12 cellular contexts compared by ENCODE assay signal in genomic region chr17:50059759-50060273, GRCh38. TPM values are rescaled to one million over a fixed set of nuclear protein-coding genes. Genes with fewer than 3 reads are reported as not detected.
DNase-seq lines count a peak whose midpoint lies in the region; ATAC-seq, FAIRE-seq and TF ChIP-seq lines count a peak whose summit lies in the region.
"Had no signal": no experiment of that assay in that cellular context is flagged by ENCODE, and none has a peak within 500 bp of the region (broad histone marks: within the 10 kb centered on the region; RNA-seq: fewer than 3 reads in every experiment).

No MANE protein-coding gene starts in this region.

- H3K23me2 ChIP-seq in H1 (ENCODE audit: low read depth, low read length), result peaks cover 15% of the 10 kb centered on the region

- ATAC-seq in activated naive CD4-positive, alpha-beta T cell treated with anti-CD3 and anti-CD28 coated beads, Interleukin-2, amount 50 U/mL, for 72 hours, result no peak

- no peak overlapping the region for H2BK20ac ChIP-seq in H1 (ENCODE audit: low read length)

- H4K20me1 ChIP-seq in H1 (replicated peaks in 1 of 2; ENCODE audit: control insufficient read depth in 1 of 2, insufficient read depth in 2 of 2, low read length in 2 of 2), result peaks cover 0 to 2% of the 10 kb centered on the region in 2 experiments

- H3K79me2 ChIP-seq in H1 (ENCODE audit: control insufficient read depth in 1 of 2, insufficient read depth in 2 of 2, low read length in 2 of 2), result no peaks in the 10 kb centered on the region

- peaks cover 2% of the 10 kb centered on the region; the same call in 1 of the 2 replicates for H3K79me1 ChIP-seq in H1 (ENCODE audit: low read depth, low read length)

- WGBS in H1 (ENCODE audit: extremely low coverage in 1 of 2, insufficient coverage in 1 of 2, insufficient read length in 1 of 2, insufficient replicate concordance in 2 of 2, low coverage in 1 of 2, low lambda C conversion rate in 2 of 2, missing lambda C conversion rate in 1 of 2), 2 experiments, result 70% methylated on average over 5 of the region's 5 CpGs; no CpG with 5 or more reads in 1 of the 2 experiments

- peak overlapping the region; percentile 76 for H3K27ac Mint-ChIP-seq in type B pancreatic cell
- H3K27ac Mint-ChIP-seq in activated naive CD4-positive, alpha-beta T cell treated with anti-CD3 and anti-CD28 coated beads, Interleukin-2, amount 50 U/mL, for 72 hours, result peak overlapping the region in 1 of 2 donors; percentile 30
- H3K27ac Mint-ChIP-seq: activated CD4-positive, alpha-beta memory T cell treated with anti-CD3 and anti-CD28 coated beads for 36 hours had no signal

- no peaks in the 10 kb centered on the region for H3K36me3 Mint-ChIP-seq in type B pancreatic cell
- peaks cover 0 to 5% of the 10 kb centered on the region in 2 donors for H3K36me3 Mint-ChIP-seq in activated naive CD4-positive, alpha-beta T cell treated with anti-CD3 and anti-CD28 coated beads, Interleukin-2, amount 50 U/mL, for 72 hours
- H3K36me3 Mint-ChIP-seq: activated CD4-positive, alpha-beta memory T cell treated with anti-CD3 and anti-CD28 coated beads for 36 hours had no signal

- no peak overlapping the region for H3K18ac ChIP-seq in H1 (ENCODE audit: extremely low read depth, low read length)

- no peak overlapping the region for H2AFZ ChIP-seq in H1 (ENCODE audit: low read length)

- TF ChIP-seq POLR2A in H1 (IDR thresholded peaks at IDR 0.05; ENCODE audit: control extremely low read depth in 1 of 2, low read depth in 2 of 2, low read length in 2 of 2), result no peak

- no peak overlapping the region for H2BK15ac ChIP-seq in H1 (ENCODE audit: low read length)

- H3K27me3 ChIP-seq in H1 (replicated peaks in 1 of 4; ENCODE audit: control insufficient read depth in 3 of 4, extremely low read depth in 1 of 4, insufficient read depth in 3 of 4, low read length in 3 of 4), result peaks cover 0 to 13% (median 11%) of the 10 kb centered on the region in 4 experiments; a peak in 5 of 7 replicates

- H3K9me3 Mint-ChIP-seq in type B pancreatic cell, result no peaks in the 10 kb centered on the region
- no peaks in the 10 kb centered on the region for H3K9me3 Mint-ChIP-seq in activated naive CD4-positive, alpha-beta T cell treated with anti-CD3 and anti-CD28 coated beads, Interleukin-2, amount 50 U/mL, for 72 hours
- H3K9me3 Mint-ChIP-seq: activated CD4-positive, alpha-beta memory T cell treated with anti-CD3 and anti-CD28 coated beads for 36 hours had no signal

- peak; percentile 43 for DNase-seq in RCC 7860 (ENCODE audit: low spot score)
- DNase-seq in H1 (ENCODE audit: low read depth in 1 of 2, low spot score in 2 of 2), result no peak
- DNase-seq in medulla oblongata (ENCODE audit: extremely low spot score), result peak; percentile 29
- DNase-seq in type B pancreatic cell (ENCODE audit: extremely low spot score, unreplicated experiment), result no peak
- no peak for DNase-seq in activated naive CD4-positive, alpha-beta T cell treated with anti-CD3 and anti-CD28 coated beads, Interleukin-2, amount 50 U/mL, for 72 hours (ENCODE audit: low spot score in 2 of 2)
- DNase-seq in globus pallidus (ENCODE audit: low spot score), result no peak
- no peak for DNase-seq in activated T-cell treated with anti-CD3 and anti-CD28 coated beads for 4 hours
- DNase-seq in NCI-H2227 treated with DMSO at 0.1 percent for 48 hours (lab: John Stamatoyannopoulos, UW), result no peak
- DNase-seq: activated CD4-positive, alpha-beta memory T cell treated with anti-CD3 and anti-CD28 coated beads for 36 hours; NCI-H1105; RPMI8226; stimulated activated naive CD4-positive, alpha-beta T cell treated with Interleukin-2 at 50 U/mL for 16 hours had no signal

- H4K91ac ChIP-seq in H1 (replicated peaks; ENCODE audit: insufficient read length, low read length), result no peak overlapping the region

- H3K9me3 ChIP-seq in H1 (ENCODE audit: insufficient read depth in 2 of 2, low read depth in 1 of 2, low read length in 1 of 2), result no peaks in the 10 kb centered on the region

- no peak overlapping the region for H3K4me3 Mint-ChIP-seq in type B pancreatic cell
- H3K4me3 Mint-ChIP-seq: activated CD4-positive, alpha-beta memory T cell treated with anti-CD3 and anti-CD28 coated beads for 36 hours had no signal

- POLR2A ChIA-PET in H1 (lab: Charles Lee; ENCODE audit: partially characterized antibody), result interaction anchor here (1.1 kb wide), 2 partner anchors 8 to 16 kb away, joined by 3 to 5 read pairs; no protein-coding TSS in a partner anchor

- H3K23ac ChIP-seq in H1 (ENCODE audit: insufficient read length), result no peak overlapping the region

- H3K56ac ChIP-seq in H1 (replicated peaks; ENCODE audit: insufficient read length, low read depth, low read length), result no peak overlapping the region

- H2AK5ac ChIP-seq in H1 (ENCODE audit: low read depth, low read length), result no peak overlapping the region

- no peak overlapping the region for H2BK120ac ChIP-seq in H1 (replicated peaks; ENCODE audit: low read depth, low read length)

- H3K27me3 Mint-ChIP-seq in type B pancreatic cell, result peaks cover 37% of the 10 kb centered on the region
- H3K27me3 Mint-ChIP-seq: activated CD4-positive, alpha-beta memory T cell treated with anti-CD3 and anti-CD28 coated beads for 36 hours had no signal

- no peak overlapping the region for H2BK5ac ChIP-seq in H1 (ENCODE audit: low read depth, low read length)

- CTCF ChIA-PET in H1 (lab: Charles Lee; ENCODE audit: partially characterized antibody), result interaction anchor here (1.1 to 14.6 kb wide), 8 partner anchors 17 to 161 kb away, joined by 3 to 169 read pairs (median 4); partner anchors contain the start of gene PDK2

- no peak overlapping the region for H2BK12ac ChIP-seq in H1 (ENCODE audit: low read depth, low read length)

- FAIRE-seq in RCC 7860 (lab: Jason Lieb, UNC) (peak; percentile 40), H1 (lab: Jason Lieb, UNC) (no peak)

- no peak overlapping the region for H3K9ac ChIP-seq in H1 (replicated peaks in 1 of 4; ENCODE audit: extremely low read depth in 1 of 4, low read depth in 3 of 4, low read length in 3 of 4)

- H3K14ac ChIP-seq in H1 (ENCODE audit: insufficient read length), result no peak overlapping the region

- no peak overlapping the region for H3K4ac ChIP-seq in H1 (replicated peaks; ENCODE audit: insufficient read length, low read depth, low read length)

- no peak overlapping the region for H4K5ac ChIP-seq in H1 (ENCODE audit: insufficient read length, low read depth, low read length)

- H3K4me3 ChIP-seq in H1 (ENCODE audit: extremely low read depth in 1 of 4, insufficient read depth in 2 of 4, low read depth in 3 of 4, low read length in 4 of 4), result no peak overlapping the region

- peaks cover 0 to 14% (median 7%) of the 10 kb centered on the region in 4 experiments; a peak in 5 of 7 replicates for H3K4me1 ChIP-seq in H1 (replicated peaks in 1 of 4; ENCODE audit: control insufficient read depth in 3 of 4, insufficient read depth in 4 of 4, low read length in 3 of 4)

- TF ChIP-seq RAD21 in H1 (IDR thresholded peaks at IDR 0.05 in 1 of 2, conservative IDR thresholded peaks at IDR 0.05 in 1 of 2; ENCODE audit: low read depth in 2 of 2, low read length in 2 of 2), result no peak

- TF ChIP-seq CTCF in H1 (IDR thresholded peaks at IDR 0.05; ENCODE audit: control extremely low read depth in 1 of 3, insufficient read depth in 1 of 3, low read depth in 1 of 3, low read length in 3 of 3) (no peak), type B pancreatic cell (conservative IDR thresholded peaks at IDR 0.05) (no peak)

- no peak overlapping the region for H3K4me2 ChIP-seq in H1 (ENCODE audit: insufficient read depth in 1 of 2, low read depth in 2 of 2, low read length in 2 of 2)

- no peak for TF ChIP-seq EP300 in H1 (IDR thresholded peaks at IDR 0.05; ENCODE audit: borderline replicate concordance in 1 of 2, low read depth in 2 of 2, low read length in 2 of 2)

- H3K4me1 Mint-ChIP-seq in type B pancreatic cell (ENCODE audit: unreplicated experiment), result peaks cover 19% of the 10 kb centered on the region

- H3K27ac ChIP-seq in H1 (ENCODE audit: low read depth, low read length), result no peak overlapping the region

- 0 out of 2 replicates have a peak overlapping the region, but pooled peaks have one; percentile 1 for H4K8ac ChIP-seq in H1 (ENCODE audit: extremely low read depth, insufficient read depth, low read length)

- H3K36me3 ChIP-seq in H1 (ENCODE audit: control insufficient read depth in 2 of 4, insufficient read depth in 4 of 4, low read length in 3 of 4), result no peaks in the 10 kb centered on the region

TF ChIP-seq in H1, 55 proteins besides CTCF, POLR2A, EP300 and RAD21 (continues in another document):
- TF ChIP-seq RXRA (IDR thresholded peaks at IDR 0.05; ENCODE audit: insufficient read depth, low read depth, low read length) (no peak), ASH2L (IDR thresholded peaks at IDR 0.05; ENCODE audit: low read length) (no peak), POU5F1 (IDR thresholded peaks at IDR 0.05; ENCODE audit: low read depth, low read length) (no peak), BACH1 (IDR thresholded peaks at IDR 0.05; ENCODE audit: low read length) (no peak)

RNA-seq across cellular contexts. Expression of gene ITGA3, which starts 3.9 kb away (rescaled TPM):
- total RNA-seq in H1 (2021; fragmentation: NEBNext Ultra II Directional; extraction: Animal tissue kit (Norgen Biotek cat#: 25700)), result 21.7 and 24.2 TPM in 2 replicates
- polyA plus RNA-seq in H1 (2011; rRNA removed), result 24.0 and 34.4 TPM in 2 replicates
- 23.6 TPM for polyA plus RNA-seq in H1 (2011; cell fraction: cytosol; rRNA removed)
- 46.6 TPM for polyA plus RNA-seq in H1 (2011; cell fraction: nucleus; rRNA removed)
- 22.1 to 30.6 TPM (median 25.9 TPM) in 4 replicates for polyA plus RNA-seq in H1 (2012, experiment 1 of 2)
- 18.4 TPM for polyA plus RNA-seq in H1 (2012, experiment 2 of 2)
- polyA plus RNA-seq in H1 (2013, experiment 1 of 2), result 35.2 TPM
- polyA plus RNA-seq in H1 (2013, experiment 2 of 2), result 29.2 TPM
- 24.6 and 29.1 TPM in 2 replicates for polyA minus RNA-seq in H1 (2011; rRNA and poly(A)+ RNA removed)
- 32.7 TPM for polyA minus RNA-seq in H1 (2011; cell fraction: cytosol; rRNA and poly(A)+ RNA removed)
- polyA minus RNA-seq in H1 (2011; cell fraction: nucleus; rRNA and poly(A)+ RNA removed), result 31.4 TPM
- total RNA-seq in type B pancreatic cell (ENCODE audit: low replicate concordance), result 20.3 and 27.3 TPM in 2 replicates
- 10 to 100 TPM in 1 of 2 donors, 1 to 10 TPM in 1; 7.4 to 40.7 TPM for total RNA-seq in activated naive CD4-positive, alpha-beta T cell treated with anti-CD3 and anti-CD28 coated beads, Interleukin-2, amount 50 U/mL, for 72 hours

RNA-seq across cellular contexts. Expression of gene PDK2, which starts 35.3 kb away (rescaled TPM):
- total RNA-seq in H1 (2021; fragmentation: NEBNext Ultra II Directional; extraction: Animal tissue kit (Norgen Biotek cat#: 25700)), result 17.8 and 18.3 TPM in 2 replicates
- polyA plus RNA-seq in H1 (2011; rRNA removed), result 121 and 154 TPM in 2 replicates
- 49.3 TPM for polyA plus RNA-seq in H1 (2011; cell fraction: cytosol; rRNA removed)
- 74.7 TPM for polyA plus RNA-seq in H1 (2011; cell fraction: nucleus; rRNA removed)
- 14.5 to 28.8 TPM (median 21.8 TPM) in 4 replicates for polyA plus RNA-seq in H1 (2012, experiment 1 of 2)
- 16.0 TPM for polyA plus RNA-seq in H1 (2012, experiment 2 of 2)
- polyA plus RNA-seq in H1 (2013, experiment 1 of 2), result 17.4 TPM
- 17.7 TPM for polyA plus RNA-seq in H1 (2013, experiment 2 of 2)
- 63.4 and 70.8 TPM in 2 replicates for polyA minus RNA-seq in H1 (2011; rRNA and poly(A)+ RNA removed)
- polyA minus RNA-seq in H1 (2011; cell fraction: cytosol; rRNA and poly(A)+ RNA removed), result 22.0 TPM
- 45.0 TPM for polyA minus RNA-seq in H1 (2011; cell fraction: nucleus; rRNA and poly(A)+ RNA removed)
- 29.9 and 44.9 TPM in 2 replicates for total RNA-seq in type B pancreatic cell (ENCODE audit: low replicate concordance)
- total RNA-seq in activated naive CD4-positive, alpha-beta T cell treated with anti-CD3 and anti-CD28 coated beads, Interleukin-2, amount 50 U/mL, for 72 hours, result 10 to 100 TPM; 14.3 to 18.7 TPM

Comparison
In these comparisons a context has a peak if more than half of its experiments do, and no peak if none do; other contexts are left out.
1. DNase-seq: peak in RCC 7860 (single experiment) and medulla oblongata (single experiment); none in H1 (0 of 2), type B pancreatic cell (single experiment), activated naive CD4-positive, alpha-beta T cell treated with anti-CD3 and anti-CD28 coated beads, Interleukin-2, amount 50 U/mL, for 72 hours (0 of 2), globus pallidus (single experiment), activated T-cell treated with anti-CD3 and anti-CD28 coated beads for 4 hours (single experiment) and NCI-H2227 treated with DMSO at 0.1 percent for 48 hours (single experiment).